ENCODE assay signal across 1 cellular context in the genomic region with DNA sequence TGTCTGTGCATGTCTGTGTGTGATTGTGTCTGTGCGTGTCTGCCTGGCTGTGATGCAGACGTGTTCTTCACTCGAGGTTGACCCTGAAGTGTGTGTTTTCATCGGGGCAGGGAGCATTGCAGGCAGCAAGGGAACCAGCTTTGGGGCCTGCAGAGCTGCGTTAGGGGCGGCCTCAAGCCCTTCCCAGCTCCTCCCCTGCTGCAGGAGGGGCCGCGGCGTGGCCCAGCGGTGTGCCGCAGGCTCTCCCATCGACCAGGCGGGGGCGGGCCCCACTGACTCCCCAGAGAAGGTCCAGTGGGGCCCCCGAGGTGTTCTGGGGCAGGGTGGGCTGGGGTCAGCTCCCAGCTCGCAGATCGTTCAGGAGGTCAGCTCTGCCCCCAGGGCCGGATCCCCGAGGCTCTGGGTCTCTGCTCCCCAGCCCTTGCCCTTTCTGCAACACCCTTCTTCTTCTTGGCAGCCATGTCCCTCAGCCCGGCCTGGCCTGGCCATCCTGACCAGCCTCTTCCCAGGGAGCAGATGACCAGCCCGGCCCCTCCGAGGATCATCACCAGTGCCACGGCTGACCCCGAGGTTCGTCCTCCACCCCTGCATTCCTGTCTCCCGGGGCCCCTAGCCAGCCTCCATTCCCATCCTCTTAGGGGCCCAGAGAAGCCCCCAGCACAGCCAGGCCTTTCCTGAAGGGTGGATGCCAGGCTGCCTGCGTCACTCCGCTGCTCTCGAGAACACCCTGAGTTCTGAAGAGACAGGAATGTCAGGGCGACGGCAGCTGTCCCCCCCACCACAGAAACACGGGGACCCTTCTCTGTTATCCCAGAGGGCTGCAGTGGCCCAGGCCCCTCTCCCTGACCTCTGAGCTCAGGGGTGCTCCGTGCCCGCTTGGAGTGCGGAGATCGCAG.
TF ChIP-seq lines count a peak whose summit lies in the region.

No MANE protein-coding gene starts in this region.

TF ChIP-seq in HepG2, 621 proteins besides CTCF, POLR2A, EP300 and RAD21 (continued from another document and continues in another):
- TF ChIP-seq ELF3 (CRISPR knock-in tag; IDR thresholded peaks at IDR 0.05): no peak
- no peak for TF ChIP-seq NFRKB (IDR thresholded peaks at IDR 0.05)
- TF ChIP-seq, protein P1, sequence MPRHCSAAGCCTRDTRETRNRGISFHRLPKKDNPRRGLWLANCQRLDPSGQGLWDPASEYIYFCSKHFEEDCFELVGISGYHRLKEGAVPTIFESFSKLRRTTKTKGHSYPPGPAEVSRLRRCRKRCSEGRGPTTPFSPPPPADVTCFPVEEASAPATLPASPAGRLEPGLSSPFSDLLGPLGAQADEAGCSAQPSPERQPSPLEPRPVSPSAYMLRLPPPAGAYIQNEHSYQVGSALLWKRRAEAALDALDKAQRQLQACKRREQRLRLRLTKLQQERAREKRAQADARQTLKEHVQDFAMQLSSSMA (CRISPR knock-in tag; IDR thresholded peaks at IDR 0.05): no peak
- TF ChIP-seq HDAC6 (IDR thresholded peaks at IDR 0.05; ENCODE audit: low read depth, low read length): no peak
- TF ChIP-seq XRCC5 (optimal IDR thresholded peaks at IDR 0.05; ENCODE audit: low read length): peak; percentile 60
- TF ChIP-seq, protein P2, sequence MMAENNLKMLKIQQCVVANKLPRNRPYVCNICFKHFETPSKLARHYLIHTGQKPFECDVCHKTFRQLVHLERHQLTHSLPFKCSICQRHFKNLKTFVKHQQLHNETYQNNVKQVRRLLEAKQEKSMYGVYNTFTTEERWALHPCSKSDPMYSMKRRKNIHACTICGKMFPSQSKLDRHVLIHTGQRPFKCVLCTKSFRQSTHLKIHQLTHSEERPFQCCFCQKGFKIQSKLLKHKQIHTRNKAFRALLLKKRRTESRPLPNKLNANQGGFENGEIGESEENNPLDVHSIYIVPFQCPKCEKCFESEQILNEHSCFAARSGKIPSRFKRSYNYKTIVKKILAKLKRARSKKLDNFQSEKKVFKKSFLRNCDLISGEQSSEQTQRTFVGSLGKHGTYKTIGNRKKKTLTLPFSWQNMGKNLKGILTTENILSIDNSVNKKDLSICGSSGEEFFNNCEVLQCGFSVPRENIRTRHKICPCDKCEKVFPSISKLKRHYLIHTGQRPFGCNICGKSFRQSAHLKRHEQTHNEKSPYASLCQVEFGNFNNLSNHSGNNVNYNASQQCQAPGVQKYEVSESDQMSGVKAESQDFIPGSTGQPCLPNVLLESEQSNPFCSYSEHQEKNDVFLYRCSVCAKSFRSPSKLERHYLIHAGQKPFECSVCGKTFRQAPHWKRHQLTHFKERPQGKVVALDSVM (CRISPR knock-in tag; IDR thresholded peaks at IDR 0.05): no peak; the same call in 1 of the 2 replicates
- TF ChIP-seq, protein P3, sequence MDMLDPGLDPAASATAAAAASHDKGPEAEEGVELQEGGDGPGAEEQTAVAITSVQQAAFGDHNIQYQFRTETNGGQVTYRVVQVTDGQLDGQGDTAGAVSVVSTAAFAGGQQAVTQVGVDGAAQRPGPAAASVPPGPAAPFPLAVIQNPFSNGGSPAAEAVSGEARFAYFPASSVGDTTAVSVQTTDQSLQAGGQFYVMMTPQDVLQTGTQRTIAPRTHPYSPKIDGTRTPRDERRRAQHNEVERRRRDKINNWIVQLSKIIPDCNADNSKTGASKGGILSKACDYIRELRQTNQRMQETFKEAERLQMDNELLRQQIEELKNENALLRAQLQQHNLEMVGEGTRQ (IDR thresholded peaks at IDR 0.05; ENCODE audit: low read depth, low read length): no peak
- TF ChIP-seq, protein P3 (CRISPR knock-in tag; IDR thresholded peaks at IDR 0.05; ENCODE audit: borderline replicate concordance): no peak
- no peak for TF ChIP-seq ZNF777 (CRISPR knock-in tag; IDR thresholded peaks at IDR 0.05)
- TF ChIP-seq, protein P4, sequence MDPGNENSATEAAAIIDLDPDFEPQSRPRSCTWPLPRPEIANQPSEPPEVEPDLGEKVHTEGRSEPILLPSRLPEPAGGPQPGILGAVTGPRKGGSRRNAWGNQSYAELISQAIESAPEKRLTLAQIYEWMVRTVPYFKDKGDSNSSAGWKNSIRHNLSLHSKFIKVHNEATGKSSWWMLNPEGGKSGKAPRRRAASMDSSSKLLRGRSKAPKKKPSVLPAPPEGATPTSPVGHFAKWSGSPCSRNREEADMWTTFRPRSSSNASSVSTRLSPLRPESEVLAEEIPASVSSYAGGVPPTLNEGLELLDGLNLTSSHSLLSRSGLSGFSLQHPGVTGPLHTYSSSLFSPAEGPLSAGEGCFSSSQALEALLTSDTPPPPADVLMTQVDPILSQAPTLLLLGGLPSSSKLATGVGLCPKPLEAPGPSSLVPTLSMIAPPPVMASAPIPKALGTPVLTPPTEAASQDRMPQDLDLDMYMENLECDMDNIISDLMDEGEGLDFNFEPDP (CRISPR knock-in tag; conservative IDR thresholded peaks at IDR 0.05): no peak
- no peak for TF ChIP-seq EED (CRISPR knock-in tag; IDR thresholded peaks at IDR 0.05)
- no peak for TF ChIP-seq ZNF383 (CRISPR knock-in tag; IDR thresholded peaks at IDR 0.05; ENCODE audit: borderline replicate concordance)
- TF ChIP-seq, protein P5, sequence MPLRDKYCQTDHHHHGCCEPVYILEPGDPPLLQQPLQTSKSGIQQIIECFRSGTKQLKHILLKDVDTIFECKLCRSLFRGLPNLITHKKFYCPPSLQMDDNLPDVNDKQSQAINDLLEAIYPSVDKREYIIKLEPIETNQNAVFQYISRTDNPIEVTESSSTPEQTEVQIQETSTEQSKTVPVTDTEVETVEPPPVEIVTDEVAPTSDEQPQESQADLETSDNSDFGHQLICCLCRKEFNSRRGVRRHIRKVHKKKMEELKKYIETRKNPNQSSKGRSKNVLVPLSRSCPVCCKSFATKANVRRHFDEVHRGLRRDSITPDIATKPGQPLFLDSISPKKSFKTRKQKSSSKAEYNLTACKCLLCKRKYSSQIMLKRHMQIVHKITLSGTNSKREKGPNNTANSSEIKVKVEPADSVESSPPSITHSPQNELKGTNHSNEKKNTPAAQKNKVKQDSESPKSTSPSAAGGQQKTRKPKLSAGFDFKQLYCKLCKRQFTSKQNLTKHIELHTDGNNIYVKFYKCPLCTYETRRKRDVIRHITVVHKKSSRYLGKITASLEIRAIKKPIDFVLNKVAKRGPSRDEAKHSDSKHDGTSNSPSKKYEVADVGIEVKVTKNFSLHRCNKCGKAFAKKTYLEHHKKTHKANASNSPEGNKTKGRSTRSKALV (CRISPR knock-in tag; IDR thresholded peaks at IDR 0.05): no peak
- TF ChIP-seq KDM5A (IDR thresholded peaks at IDR 0.05; ENCODE audit: borderline replicate concordance, low read length): no peak
- no peak for TF ChIP-seq POGZ (CRISPR knock-in tag; IDR thresholded peaks at IDR 0.05)
- no peak for TF ChIP-seq YEATS4 (CRISPR knock-in tag; IDR thresholded peaks at IDR 0.05; ENCODE audit: borderline replicate concordance)
- TF ChIP-seq HOXA9 (CRISPR knock-in tag; IDR thresholded peaks at IDR 0.05; ENCODE audit: borderline replicate concordance): no peak
- no peak for TF ChIP-seq YY1 (IDR thresholded peaks at IDR 0.05; ENCODE audit: insufficient read depth, insufficient replicate concordance, low read depth, low read length)
- TF ChIP-seq, protein P6, sequence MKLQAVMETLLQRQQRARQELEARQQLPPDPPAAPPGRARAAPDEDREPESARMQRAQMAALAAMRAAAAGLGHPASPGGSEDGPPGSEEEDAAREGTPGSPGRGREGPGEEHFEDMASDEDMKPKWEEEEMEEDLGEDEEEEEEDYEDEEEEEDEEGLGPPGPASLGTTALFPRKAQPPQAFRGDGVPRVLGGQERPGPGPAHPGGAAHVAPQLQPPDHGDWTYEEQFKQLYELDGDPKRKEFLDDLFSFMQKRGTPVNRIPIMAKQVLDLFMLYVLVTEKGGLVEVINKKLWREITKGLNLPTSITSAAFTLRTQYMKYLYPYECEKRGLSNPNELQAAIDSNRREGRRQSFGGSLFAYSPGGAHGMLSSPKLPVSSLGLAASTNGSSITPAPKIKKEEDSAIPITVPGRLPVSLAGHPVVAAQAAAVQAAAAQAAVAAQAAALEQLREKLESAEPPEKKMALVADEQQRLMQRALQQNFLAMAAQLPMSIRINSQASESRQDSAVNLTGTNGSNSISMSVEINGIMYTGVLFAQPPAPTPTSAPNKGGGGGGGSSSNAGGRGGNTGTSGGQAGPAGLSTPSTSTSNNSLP (IDR thresholded peaks at IDR 0.05; ENCODE audit: low read depth, low read length): no peak
- TF ChIP-seq SOX6 (IDR thresholded peaks at IDR 0.05): no peak
- TF ChIP-seq SOX6 (CRISPR knock-in tag; IDR thresholded peaks at IDR 0.05): no peak
- TF ChIP-seq GFI1 (CRISPR knock-in tag; IDR thresholded peaks at IDR 0.05; ENCODE audit: borderline replicate concordance): no peak
- no peak for TF ChIP-seq CHD2 (IDR thresholded peaks at IDR 0.05; ENCODE audit: low read depth, low read length)
- TF ChIP-seq, protein P7, sequence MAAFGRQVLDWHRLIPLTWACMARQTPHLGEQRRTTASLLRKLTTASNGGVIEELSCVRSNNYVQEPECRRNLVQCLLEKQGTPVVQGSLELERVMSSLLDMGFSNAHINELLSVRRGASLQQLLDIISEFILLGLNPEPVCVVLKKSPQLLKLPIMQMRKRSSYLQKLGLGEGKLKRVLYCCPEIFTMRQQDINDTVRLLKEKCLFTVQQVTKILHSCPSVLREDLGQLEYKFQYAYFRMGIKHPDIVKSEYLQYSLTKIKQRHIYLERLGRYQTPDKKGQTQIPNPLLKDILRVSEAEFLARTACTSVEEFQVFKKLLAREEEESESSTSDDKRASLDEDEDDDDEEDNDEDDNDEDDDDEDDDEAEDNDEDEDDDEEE (CRISPR knock-in tag; IDR thresholded peaks at IDR 0.05): no peak
- TF ChIP-seq, protein P8, sequence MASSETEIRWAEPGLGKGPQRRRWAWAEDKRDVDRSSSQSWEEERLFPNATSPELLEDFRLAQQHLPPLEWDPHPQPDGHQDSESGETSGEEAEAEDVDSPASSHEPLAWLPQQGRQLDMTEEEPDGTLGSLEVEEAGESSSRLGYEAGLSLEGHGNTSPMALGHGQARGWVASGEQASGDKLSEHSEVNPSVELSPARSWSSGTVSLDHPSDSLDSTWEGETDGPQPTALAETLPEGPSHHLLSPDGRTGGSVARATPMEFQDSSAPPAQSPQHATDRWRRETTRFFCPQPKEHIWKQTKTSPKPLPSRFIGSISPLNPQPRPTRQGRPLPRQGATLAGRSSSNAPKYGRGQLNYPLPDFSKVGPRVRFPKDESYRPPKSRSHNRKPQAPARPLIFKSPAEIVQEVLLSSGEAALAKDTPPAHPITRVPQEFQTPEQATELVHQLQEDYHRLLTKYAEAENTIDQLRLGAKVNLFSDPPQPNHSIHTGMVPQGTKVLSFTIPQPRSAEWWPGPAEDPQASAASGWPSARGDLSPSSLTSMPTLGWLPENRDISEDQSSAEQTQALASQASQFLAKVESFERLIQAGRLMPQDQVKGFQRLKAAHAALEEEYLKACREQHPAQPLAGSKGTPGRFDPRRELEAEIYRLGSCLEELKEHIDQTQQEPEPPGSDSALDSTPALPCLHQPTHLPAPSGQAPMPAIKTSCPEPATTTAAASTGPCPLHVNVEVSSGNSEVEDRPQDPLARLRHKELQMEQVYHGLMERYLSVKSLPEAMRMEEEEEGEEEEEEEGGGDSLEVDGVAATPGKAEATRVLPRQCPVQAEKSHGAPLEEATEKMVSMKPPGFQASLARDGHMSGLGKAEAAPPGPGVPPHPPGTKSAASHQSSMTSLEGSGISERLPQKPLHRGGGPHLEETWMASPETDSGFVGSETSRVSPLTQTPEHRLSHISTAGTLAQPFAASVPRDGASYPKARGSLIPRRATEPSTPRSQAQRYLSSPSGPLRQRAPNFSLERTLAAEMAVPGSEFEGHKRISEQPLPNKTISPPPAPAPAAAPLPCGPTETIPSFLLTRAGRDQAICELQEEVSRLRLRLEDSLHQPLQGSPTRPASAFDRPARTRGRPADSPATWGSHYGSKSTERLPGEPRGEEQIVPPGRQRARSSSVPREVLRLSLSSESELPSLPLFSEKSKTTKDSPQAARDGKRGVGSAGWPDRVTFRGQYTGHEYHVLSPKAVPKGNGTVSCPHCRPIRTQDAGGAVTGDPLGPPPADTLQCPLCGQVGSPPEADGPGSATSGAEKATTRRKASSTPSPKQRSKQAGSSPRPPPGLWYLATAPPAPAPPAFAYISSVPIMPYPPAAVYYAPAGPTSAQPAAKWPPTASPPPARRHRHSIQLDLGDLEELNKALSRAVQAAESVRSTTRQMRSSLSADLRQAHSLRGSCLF (CRISPR knock-in tag; IDR thresholded peaks at IDR 0.05; ENCODE audit: borderline replicate concordance): no peak
- TF ChIP-seq KAT8 (CRISPR knock-in tag; IDR thresholded peaks at IDR 0.05): no peak
- no peak for TF ChIP-seq NKX3-1 (CRISPR knock-in tag; IDR thresholded peaks at IDR 0.05)
- no peak for TF ChIP-seq ZNF598 (CRISPR knock-in tag; IDR thresholded peaks at IDR 0.05; ENCODE audit: borderline replicate concordance)
- TF ChIP-seq, protein P9, sequence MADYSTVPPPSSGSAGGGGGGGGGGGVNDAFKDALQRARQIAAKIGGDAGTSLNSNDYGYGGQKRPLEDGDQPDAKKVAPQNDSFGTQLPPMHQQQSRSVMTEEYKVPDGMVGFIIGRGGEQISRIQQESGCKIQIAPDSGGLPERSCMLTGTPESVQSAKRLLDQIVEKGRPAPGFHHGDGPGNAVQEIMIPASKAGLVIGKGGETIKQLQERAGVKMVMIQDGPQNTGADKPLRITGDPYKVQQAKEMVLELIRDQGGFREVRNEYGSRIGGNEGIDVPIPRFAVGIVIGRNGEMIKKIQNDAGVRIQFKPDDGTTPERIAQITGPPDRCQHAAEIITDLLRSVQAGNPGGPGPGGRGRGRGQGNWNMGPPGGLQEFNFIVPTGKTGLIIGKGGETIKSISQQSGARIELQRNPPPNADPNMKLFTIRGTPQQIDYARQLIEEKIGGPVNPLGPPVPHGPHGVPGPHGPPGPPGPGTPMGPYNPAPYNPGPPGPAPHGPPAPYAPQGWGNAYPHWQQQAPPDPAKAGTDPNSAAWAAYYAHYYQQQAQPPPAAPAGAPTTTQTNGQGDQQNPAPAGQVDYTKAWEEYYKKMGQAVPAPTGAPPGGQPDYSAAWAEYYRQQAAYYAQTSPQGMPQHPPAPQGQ (CRISPR knock-in tag; IDR thresholded peaks at IDR 0.05; ENCODE audit: borderline replicate concordance): no peak
- no peak for TF ChIP-seq ZNF468 (CRISPR knock-in tag; IDR thresholded peaks at IDR 0.05)
- TF ChIP-seq SATB2 (CRISPR knock-in tag; IDR thresholded peaks at IDR 0.05): no peak
- TF ChIP-seq HMGA1 (CRISPR knock-in tag; conservative IDR thresholded peaks at IDR 0.05): no peak
- TF ChIP-seq ZNF709 (CRISPR knock-in tag; IDR thresholded peaks at IDR 0.05): no peak
- no peak for TF ChIP-seq ZNF589 (CRISPR knock-in tag; conservative IDR thresholded peaks at IDR 0.05)
- no peak for TF ChIP-seq BORCS8-MEF2B (CRISPR knock-in tag; IDR thresholded peaks at IDR 0.05)
- TF ChIP-seq ZNF878 (CRISPR knock-in tag; IDR thresholded peaks at IDR 0.05): no peak
- no peak for TF ChIP-seq ZNF431 (CRISPR knock-in tag; IDR thresholded peaks at IDR 0.05; ENCODE audit: borderline replicate concordance, low read depth)
- no peak for TF ChIP-seq STAT5B (CRISPR knock-in tag; IDR thresholded peaks at IDR 0.05)
- no peak for TF ChIP-seq ASH2L (IDR thresholded peaks at IDR 0.05; ENCODE audit: insufficient read length, low read depth, low read length)
